In the genomic region with DNA sequence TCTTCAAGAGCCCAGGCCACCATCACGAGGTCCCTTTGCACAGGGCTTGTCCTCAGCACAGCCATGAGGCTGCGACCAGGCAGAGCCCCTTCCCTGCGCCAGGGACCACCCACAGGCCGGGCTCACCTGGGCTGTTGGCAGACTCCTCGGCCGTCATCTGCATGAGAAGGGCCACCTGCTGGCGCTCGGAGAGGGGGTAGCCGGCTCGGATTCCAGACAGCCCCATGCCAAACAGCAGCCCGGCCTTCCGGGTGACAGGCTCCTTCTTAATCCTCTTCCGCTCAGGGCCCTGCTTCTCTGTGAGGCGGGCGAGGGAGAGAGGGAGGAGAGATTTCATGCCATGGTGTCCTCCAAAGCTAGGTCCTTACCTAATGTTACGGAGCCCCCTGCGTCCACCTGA, we compare ENCODE assay signal across 21 cellular contexts.
A peak's percentile ranks its signal among the peaks of the same experiment; 100 is the strongest.
DNase-seq lines count a peak whose midpoint lies in the region; ATAC-seq, FAIRE-seq and TF ChIP-seq lines count a peak whose summit lies in the region.
"Had no signal": no experiment of that assay in that cellular context is flagged by ENCODE, and none has a peak within 500 bp of the region (broad histone marks: within the 10 kb centered on the region; RNA-seq: fewer than 3 reads in every experiment).

No MANE protein-coding gene starts in this region.

- H3K9ac ChIP-seq in kidney (ENCODE audit: low read length in 2 of 2) = no peak overlapping the region

- peaks cover 16 to 19% of the 10 kb centered on the region in 2 donors for H3K36me3 ChIP-seq in kidney (ENCODE audit: control insufficient read depth in 1 of 2, insufficient read depth in 2 of 2, low read length in 2 of 2)
- peaks cover 0 to 42% (median 10%) of the 10 kb centered on the region in 3 donors for H3K36me3 ChIP-seq in tibial nerve

- no peak for TF ChIP-seq POLR2A in tibial nerve (IDR thresholded peaks at IDR 0.05)

- DNase-seq in activated T-cell treated with anti-CD3 and anti-CD28 coated beads, Interleukin-2, amount 50 U/mL, for 24 hours = no peak
- DNase-seq in activated T-cell treated with anti-CD3 and anti-CD28 coated beads for 4 hours = no peak
- no peak for DNase-seq in HFFc6
- DNase-seq in kidney = peak; percentile 59
- no peak for DNase-seq in mesenteric fat pad (ENCODE audit: low spot score)
- no peak for DNase-seq in tibial nerve (ENCODE audit: low spot score in 2 of 2)
- DNase-seq: activated CD4-positive, alpha-beta T cell treated with anti-CD3 and anti-CD28 coated beads, Interleukin-2, amount 50 U/mL, for 48 hours; activated T-cell treated with anti-CD3 and anti-CD28 coated beads, Interleukin-2, amount 50 U/mL, for 4 hours; amniotic stem cell; CD4-positive, CD25-positive, alpha-beta regulatory T cell; DMS153; effector CD8-positive, alpha-beta T cell; NCI-H1417; Peyer's patch; tibial artery had no signal

- no peak for TF ChIP-seq CTCF in HFFc6 (IDR thresholded peaks at IDR 0.05)
- no peak for TF ChIP-seq CTCF in brain (conservative IDR thresholded peaks at IDR 0.05)
- no peak for TF ChIP-seq CTCF in kidney (IDR thresholded peaks at IDR 0.05; ENCODE audit: borderline replicate concordance, extremely low read depth, insufficient read depth)
- no peak for TF ChIP-seq CTCF in tibial nerve (IDR thresholded peaks at IDR 0.05)

- no peaks in the 10 kb centered on the region for H3K27me3 ChIP-seq in tibial nerve
- H3K27me3 ChIP-seq: neutrophil, Peyer's patch, tibial artery had no signal

- H3K4me1 ChIP-seq in kidney (ENCODE audit: control insufficient read depth in 1 of 2, insufficient read depth in 1 of 2, low read depth in 1 of 2, low read length in 2 of 2) (no peaks in the 10 kb centered on the region), tibial nerve (peaks cover 0 to 37% (median 8%) of the 10 kb centered on the region in 4 donors)
- H3K4me1 ChIP-seq: Peyer's patch had no signal

- H3K9me3 Mint-ChIP-seq in activated T-cell treated with anti-CD3 and anti-CD28 coated beads, Interleukin-2, amount 50 U/mL, for 24 hours = no peaks in the 10 kb centered on the region
- H3K9me3 Mint-ChIP-seq in HFFc6 (no peaks in the 10 kb centered on the region), brain (no peaks in the 10 kb centered on the region)
- H3K9me3 Mint-ChIP-seq: activated T-cell treated with anti-CD3 and anti-CD28 coated beads, Interleukin-2, amount 50 U/mL, for 4 hours; CD4-positive, CD25-positive, alpha-beta regulatory T cell; central memory CD8-positive, alpha-beta T cell; stimulated activated memory B cell treated with anti-CD40 and anti-IgM and Interleukin-4, amounts not matched to agents 10 μg/mL and 1 μg/mL and 100 μg/mL, for 72 hours had no signal

- peak overlapping the region; percentile 82 for H3K27ac Mint-ChIP-seq in activated T-cell treated with anti-CD3 and anti-CD28 coated beads, Interleukin-2, amount 50 U/mL, for 24 hours
- H3K27ac Mint-ChIP-seq in HFFc6 (peak overlapping the region; percentile 58), brain (peak overlapping the region in 3 of 5 experiments; percentile 4 to 79 (median 51))
- H3K27ac Mint-ChIP-seq: stimulated activated memory B cell treated with anti-CD40 and anti-IgM and Interleukin-4, amounts not matched to agents 10 μg/mL and 1 μg/mL and 100 μg/mL, for 72 hours had no signal

- H3K27ac ChIP-seq in kidney (ENCODE audit: low read depth in 2 of 2, low read length in 2 of 2) (no peak overlapping the region), tibial nerve (no peak overlapping the region)
- H3K27ac ChIP-seq: Peyer's patch, tibial artery had no signal

- H3K9me3 ChIP-seq in kidney (ENCODE audit: control insufficient read depth in 1 of 2, low read length in 2 of 2) = no peaks in the 10 kb centered on the region
- no peaks in the 10 kb centered on the region for H3K9me3 ChIP-seq in tibial nerve
- H3K9me3 ChIP-seq: neutrophil, Peyer's patch, tibial artery had no signal

- peaks cover 17% of the 10 kb centered on the region for H3K4me1 Mint-ChIP-seq in activated T-cell treated with anti-CD3 and anti-CD28 coated beads, Interleukin-2, amount 50 U/mL, for 24 hours (ENCODE audit: low read depth)
- H3K4me1 Mint-ChIP-seq in HFFc6 (ENCODE audit: low read depth) = peaks cover 12% of the 10 kb centered on the region; the same call in 1 of the 2 replicates
- peaks cover 26% of the 10 kb centered on the region for H3K4me1 Mint-ChIP-seq in brain

- TF ChIP-seq EP300 in tibial nerve (IDR thresholded peaks at IDR 0.05) = no peak

- H3K4me3 ChIP-seq in kidney (ENCODE audit: low read length in 2 of 2) (no peak overlapping the region), tibial nerve (no peak overlapping the region)
- H3K4me3 ChIP-seq: Peyer's patch, tibial artery had no signal

- 73 to 77% methylated on average over 16 to 17 of the region's 17 CpGs for WGBS in tibial nerve, 2 donors

- H3K27me3 Mint-ChIP-seq in activated T-cell treated with anti-CD3 and anti-CD28 coated beads, Interleukin-2, amount 50 U/mL, for 24 hours = no peaks in the 10 kb centered on the region
- H3K27me3 Mint-ChIP-seq in HFFc6 (ENCODE audit: insufficient read depth) (peaks cover 16% of the 10 kb centered on the region), brain (no peaks in the 10 kb centered on the region)
- H3K27me3 Mint-ChIP-seq: CD4-positive, CD25-positive, alpha-beta regulatory T cell; central memory CD8-positive, alpha-beta T cell; stimulated activated memory B cell treated with anti-CD40 and anti-IgM and Interleukin-4, amounts not matched to agents 10 μg/mL and 1 μg/mL and 100 μg/mL, for 72 hours had no signal

- FAIRE-seq in kidney (lab: Jason Lieb, UNC) = no peak

- ATAC-seq in HG02642 (IDR thresholded peaks at IDR 0.05; ENCODE audit: poor library complexity, unreplicated experiment) = no peak
- ATAC-seq: activated T-cell treated with anti-CD3 and anti-CD28 coated beads, Interleukin-2, amount 50 U/mL, for 4 hours; SK-N-SH treated with all-trans-retinoic acid at 6 μM for 48 hours; stimulated activated memory B cell treated with anti-CD40 and anti-IgM and Interleukin-4, amounts not matched to agents 10 μg/mL and 1 μg/mL and 100 μg/mL, for 72 hours had no signal

- peaks cover 65% of the 10 kb centered on the region for H3K36me3 Mint-ChIP-seq in activated T-cell treated with anti-CD3 and anti-CD28 coated beads, Interleukin-2, amount 50 U/mL, for 24 hours (ENCODE audit: low read depth)
- peaks cover 10% of the 10 kb centered on the region; the same call in 1 of the 2 replicates for H3K36me3 Mint-ChIP-seq in HFFc6 (ENCODE audit: low read depth)
- peaks cover 20% of the 10 kb centered on the region for H3K36me3 Mint-ChIP-seq in brain

- no peak overlapping the region for H3K4me3 Mint-ChIP-seq in activated T-cell treated with anti-CD3 and anti-CD28 coated beads, Interleukin-2, amount 50 U/mL, for 24 hours
- no peak overlapping the region for H3K4me3 Mint-ChIP-seq in HFFc6
- H3K4me3 Mint-ChIP-seq in brain = no peak overlapping the region
- H3K4me3 Mint-ChIP-seq: activated T-cell treated with anti-CD3 and anti-CD28 coated beads, Interleukin-2, amount 50 U/mL, for 4 hours; central memory CD8-positive, alpha-beta T cell; stimulated activated memory B cell treated with anti-CD40 and anti-IgM and Interleukin-4, amounts not matched to agents 10 μg/mL and 1 μg/mL and 100 μg/mL, for 72 hours had no signal

- intact Hi-C loops in kidney (cut with DNase I) = no loop called here
